In genomic region chr13:99214232-99214631, GRCh38 we compare ENCODE assay signal across 8 cellular contexts. TPM values are rescaled to one million over a fixed set of nuclear protein-coding genes. Genes with fewer than 3 reads are reported as not detected.
DNase-seq lines count a peak whose midpoint lies in the region; ATAC-seq, FAIRE-seq and TF ChIP-seq lines count a peak whose summit lies in the region.

No MANE protein-coding gene starts in this region.

- peaks cover 0 to 3% of the 10 kb centered on the region in 2 donors for H3K36me3 ChIP-seq in left lung

- no peak overlapping the region for H3K4me3 Mint-ChIP-seq in glutamatergic neuron (ENCODE audit: unreplicated experiment)

- TF ChIP-seq POLR2A in H54 (IDR thresholded peaks at IDR 0.05; ENCODE audit: low read depth, low read length), result no peak

- H3K4me3 ChIP-seq in left lung, result no peak overlapping the region

- FAIRE-seq in H54 (lab: Jason Lieb, UNC), result no peak

- H3K27ac ChIP-seq in left lung, result no peak overlapping the region

- TF ChIP-seq CTCF in glutamatergic neuron (IDR thresholded peaks at IDR 0.05; ENCODE audit: partially characterized antibody, unreplicated experiment) (no peak), left lung (IDR thresholded peaks at IDR 0.05) (no peak)

- H3K4me1 Mint-ChIP-seq in glutamatergic neuron (ENCODE audit: low read depth, unreplicated experiment), result peaks cover 10% of the 10 kb centered on the region

- H3K9me3 Mint-ChIP-seq in glutamatergic neuron (ENCODE audit: unreplicated experiment), result no peaks in the 10 kb centered on the region

- ATAC-seq in GM18873 (IDR thresholded peaks at IDR 0.05; ENCODE audit: low FRiP score, unreplicated experiment) (peak; percentile 49), HG02973 (IDR thresholded peaks at IDR 0.05; ENCODE audit: unreplicated experiment) (peak; percentile 74), left lung (no peak)

- DNase-seq in activated T-cell treated with anti-CD3 and anti-CD28 coated beads, Interleukin-2, amount 50 U/mL, for 1 hour, result peak; percentile 40
- DNase-seq in stimulated activated CD4-positive, alpha-beta T cell treated with anti-CD3 and anti-CD28 coated beads, Interleukin-15, amount 100 ng/mL, for 24 hours, result peak; percentile 80
- DNase-seq in kidney glomerular epithelial cell (lab: John Stamatoyannopoulos, UW) (no peak), glutamatergic neuron (no peak), H54 (ENCODE audit: insufficient read length, low spot score) (no peak), left lung (no peak)

- peaks cover 1% of the 10 kb centered on the region for H3K27me3 Mint-ChIP-seq in glutamatergic neuron (ENCODE audit: unreplicated experiment)

- H3K36me3 Mint-ChIP-seq in glutamatergic neuron (ENCODE audit: unreplicated experiment), result no peaks in the 10 kb centered on the region

- no peak overlapping the region for H3K27ac Mint-ChIP-seq in glutamatergic neuron (ENCODE audit: unreplicated experiment)

- H3K9me3 ChIP-seq in left lung, result no peaks in the 10 kb centered on the region

- peaks cover 12 to 28% of the 10 kb centered on the region in 2 donors for H3K4me1 ChIP-seq in left lung

- no peaks in the 10 kb centered on the region for H3K27me3 ChIP-seq in left lung

- intact Hi-C loops in left lung (cut with DNase I), result no loop called here

RNA-seq across cellular contexts. Expression of gene UBAC2, which starts 13.6 kb away (rescaled TPM):
- total RNA-seq in glutamatergic neuron (ENCODE audit: unreplicated experiment), result 33.3 TPM
- total RNA-seq in left lung, result 10 to 100 TPM; 56.1 to 57.4 TPM

RNA-seq across cellular contexts. Expression of gene GPR18, which starts 43.9 kb away (rescaled TPM):
- total RNA-seq in glutamatergic neuron (ENCODE audit: unreplicated experiment), result not detected
- total RNA-seq in left lung, result under 1 TPM; 0.17 to 0.55 TPM

Comparison
In these comparisons a context has a peak if more than half of its experiments do, and no peak if none do; other contexts are left out.
1. DNase-seq: peak in activated T-cell treated with anti-CD3 and anti-CD28 coated beads, Interleukin-2, amount 50 U/mL, for 1 hour (single experiment) and stimulated activated CD4-positive, alpha-beta T cell treated with anti-CD3 and anti-CD28 coated beads, Interleukin-15, amount 100 ng/mL, for 24 hours (single experiment); none in kidney glomerular epithelial cell (single experiment), glutamatergic neuron (single experiment), H54 (single experiment) and left lung (0 of 2).